In genomic region chr11:44886765-44887164, GRCh38 we compare ENCODE assay signal across 13 cellular contexts.
A peak's percentile ranks its signal among the peaks of the same experiment; 100 is the strongest.
DNase-seq lines count a peak whose midpoint lies in the region; ATAC-seq and TF ChIP-seq lines count a peak whose summit lies in the region.
"Had no signal": no experiment of that assay in that cellular context is flagged by ENCODE, and none has a peak within 500 bp of the region (broad histone marks: within the 10 kb centered on the region; RNA-seq: fewer than 3 reads in every experiment).

No MANE protein-coding gene starts in this region.

- no peaks in the 10 kb centered on the region for H3K9me3 Mint-ChIP-seq in nephron
- H3K9me3 Mint-ChIP-seq: activated T-cell treated with anti-CD3 and anti-CD28 coated beads, Interleukin-2, amount 50 U/mL, for 24 hours had no signal

- TF ChIP-seq POLR2A in esophagus muscularis mucosa (IDR thresholded peaks at IDR 0.05; ENCODE audit: low read depth), result no peak
- TF ChIP-seq POLR2A in vagina (IDR thresholded peaks at IDR 0.05), result no peak

- H3K36me3 Mint-ChIP-seq in nephron (ENCODE audit: low read depth), result no peaks in the 10 kb centered on the region

- peaks cover 45% of the 10 kb centered on the region for H3K4me1 Mint-ChIP-seq in nephron

- intact Hi-C loops in esophagus muscularis mucosa (cut with DNase I), result no loop called here
- intact Hi-C loops in vagina (cut with DNase I), result no loop called here

- TF ChIP-seq CTCF in AG09319 (IDR thresholded peaks at IDR 0.05; ENCODE audit: low read depth, low read length) (no peak), RWPE2 (IDR thresholded peaks at IDR 0.05; ENCODE audit: poor library complexity, severe bottlenecking) (no peak), esophagus muscularis mucosa (IDR thresholded peaks at IDR 0.05) (no peak), nephron (IDR thresholded peaks at IDR 0.05; ENCODE audit: unreplicated experiment in 3 of 3) (no peak), GM10266 (IDR thresholded peaks at IDR 0.05; ENCODE audit: control insufficient read depth, insufficient read depth, low read depth, missing control alignments) (no peak), vagina (IDR thresholded peaks at IDR 0.05) (no peak)

- H3K27me3 ChIP-seq in RWPE2 (ENCODE audit: insufficient read depth, poor library complexity, severe bottlenecking), result no peaks in the 10 kb centered on the region
- H3K27me3 ChIP-seq in esophagus muscularis mucosa, result no peaks in the 10 kb centered on the region
- no peaks in the 10 kb centered on the region for H3K27me3 ChIP-seq in vagina
- H3K27me3 ChIP-seq: BE2C had no signal

- H3K4me1 ChIP-seq in RWPE2 (ENCODE audit: insufficient read depth, poor library complexity, severe bottlenecking) (no peaks in the 10 kb centered on the region), esophagus muscularis mucosa (peaks cover 27 to 73% (median 46%) of the 10 kb centered on the region in 4 donors), vagina (peaks cover 20% of the 10 kb centered on the region)

- H3K4me3 Mint-ChIP-seq in nephron, result peak overlapping the region in 2 of 3 experiments; percentile 51 to 55
- H3K4me3 Mint-ChIP-seq: activated T-cell treated with anti-CD3 and anti-CD28 coated beads, Interleukin-2, amount 50 U/mL, for 24 hours had no signal

- no peak overlapping the region for H3K4me3 ChIP-seq in RWPE2 (ENCODE audit: severe bottlenecking)
- H3K4me3 ChIP-seq in esophagus muscularis mucosa, result no peak overlapping the region
- no peak overlapping the region for H3K4me3 ChIP-seq in vagina
- H3K4me3 ChIP-seq: SK-N-MC had no signal

- peaks cover 24% of the 10 kb centered on the region for H3K27me3 Mint-ChIP-seq in nephron (ENCODE audit: low read depth)
- H3K27me3 Mint-ChIP-seq: activated T-cell treated with anti-CD3 and anti-CD28 coated beads, Interleukin-2, amount 50 U/mL, for 24 hours had no signal

- H3K36me3 ChIP-seq in RWPE2 (ENCODE audit: low read depth) (no peaks in the 10 kb centered on the region), esophagus muscularis mucosa (no peaks in the 10 kb centered on the region), vagina (no peaks in the 10 kb centered on the region)
- H3K36me3 ChIP-seq: BE2C had no signal

- DNase-seq in AG09319 (ENCODE audit: extremely low read depth, low read depth) (peak; percentile 15), RWPE2 (ENCODE audit: low spot score) (no peak), esophagus muscularis mucosa (ENCODE audit: extremely low spot score) (no peak), NOMO-1 treated with DMSO at 0.1 percent for 48 hours (lab: John Stamatoyannopoulos, UW; ENCODE audit: unreplicated experiment) (no peak), cerebellum (ENCODE audit: low spot score) (no peak), GM10266 (ENCODE audit: extremely low spot score) (no peak), vagina (ENCODE audit: extremely low spot score in 2 of 2) (no peak)
- DNase-seq: activated T-cell treated with anti-CD3 and anti-CD28 coated beads, Interleukin-2, amount 50 U/mL, for 24 hours; BE2C; GF-D8 had no signal

- 36% methylated on average over 4 of the region's 4 CpGs for WGBS in esophagus muscularis mucosa

- no peak for TF ChIP-seq EP300 in esophagus muscularis mucosa (IDR thresholded peaks at IDR 0.05)

- peak overlapping the region; percentile 84 to 94 (median 93) for H3K27ac Mint-ChIP-seq in nephron
- H3K27ac Mint-ChIP-seq: activated T-cell treated with anti-CD3 and anti-CD28 coated beads, Interleukin-2, amount 50 U/mL, for 24 hours had no signal

- H3K27ac ChIP-seq in RWPE2 (ENCODE audit: poor library complexity, severe bottlenecking), result no peak overlapping the region
- peak overlapping the region; percentile 74 to 80 (median 76) for H3K27ac ChIP-seq in esophagus muscularis mucosa (replicated peaks in 1 of 4)
- no peak overlapping the region for H3K27ac ChIP-seq in vagina
- H3K27ac ChIP-seq: SK-N-MC had no signal

- H3K9me3 ChIP-seq in RWPE2 (ENCODE audit: severe bottlenecking) (no peaks in the 10 kb centered on the region), esophagus muscularis mucosa (no peaks in the 10 kb centered on the region), vagina (no peaks in the 10 kb centered on the region)
- H3K9me3 ChIP-seq: BE2C had no signal

- 0 out of 3 replicates have a peak, but pooled peaks have one; percentile 40 for ATAC-seq in RWPE2 (ENCODE audit: low read depth)
- ATAC-seq: activated CD4-positive, CD25-positive, alpha-beta regulatory T cell treated with anti-CD3 and anti-CD28 coated beads, Interleukin-2, amount 50 U/mL, for 24 hours had no signal

Comparison
In these comparisons a context has a peak if more than half of its experiments do, and no peak if none do; other contexts are left out.
1. H3K27ac ChIP-seq: peak in esophagus muscularis mucosa (4 of 4); none in RWPE2 (single experiment) and vagina (single experiment).